In genomic region chr9:127937383-127938297, GRCh38 we compare ENCODE assay signal across 8 cellular contexts. TPM values are rescaled to one million over a fixed set of nuclear protein-coding genes. Genes with fewer than 3 reads are reported as not detected.
A peak's percentile ranks its signal among the peaks of the same experiment; 100 is the strongest.
DNase-seq lines count a peak whose midpoint lies in the region; TF ChIP-seq lines count a peak whose summit lies in the region.

A gene with protein sequence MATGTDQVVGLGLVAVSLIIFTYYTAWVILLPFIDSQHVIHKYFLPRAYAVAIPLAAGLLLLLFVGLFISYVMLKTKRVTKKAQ (minus strand): TSS chr9:127937854. CDS start chr9:127937820, 34 bp downstream.

- peak; percentile 92 for TF ChIP-seq POLR2A in erythroblast (IDR thresholded peaks at IDR 0.05; ENCODE audit: low read length)

- DNase-seq in COR-L47 (lab: John Stamatoyannopoulos, UW) (peak; percentile 53), GM20000 (ENCODE audit: low spot score) (peak; percentile 94), HT1080 (ENCODE audit: low read depth) (peak; percentile 83), OCI-M1 (lab: John Stamatoyannopoulos, UW) (peak; percentile 92), activated T-cell treated with anti-CD3 and anti-CD28 coated beads for 4 hours (peak; percentile 73), erythroblast (lab: John Stamatoyannopoulos, UW) (peak; percentile 93 to 95), mucosa of gallbladder (ENCODE audit: low spot score) (peak; percentile 79)
- DNase-seq in stimulated activated CD8-positive, alpha-beta memory T cell treated with anti-CD3 and anti-CD28 coated beads, Interleukin-4, amount 100 ng/mL, for 1 hour (ENCODE audit: low read depth in 2 of 2, low spot score in 1 of 2), result peak; percentile 50 to 65

- no peak for TF ChIP-seq CTCF in GM20000 (IDR thresholded peaks at IDR 0.05; ENCODE audit: extremely low read depth, missing control alignments)

RNA-seq across cellular contexts. Expression of the gene that starts here (rescaled TPM):
- 92.5 and 128 TPM in 2 replicates for total RNA-seq in HT1080 (2014; rRNA removed; shearing (Covaris generic))
- 71.8 and 92.0 TPM in 2 replicates for polyA plus RNA-seq in HT1080 (2015; cell fraction: cytosol; rRNA removed)
- 40.3 and 61.2 TPM in 2 replicates for polyA plus RNA-seq in HT1080 (2015; cell fraction: nucleus; rRNA removed)
- total RNA-seq in mucosa of gallbladder, result 36.6 TPM

Comparison
In these comparisons a context has a peak if more than half of its experiments do, and no peak if none do; other contexts are left out.
1. Peak in every context shown above with its lines: DNase-seq.